Comparison of ENCODE assay signal across 27 cellular contexts in the genomic region with DNA sequence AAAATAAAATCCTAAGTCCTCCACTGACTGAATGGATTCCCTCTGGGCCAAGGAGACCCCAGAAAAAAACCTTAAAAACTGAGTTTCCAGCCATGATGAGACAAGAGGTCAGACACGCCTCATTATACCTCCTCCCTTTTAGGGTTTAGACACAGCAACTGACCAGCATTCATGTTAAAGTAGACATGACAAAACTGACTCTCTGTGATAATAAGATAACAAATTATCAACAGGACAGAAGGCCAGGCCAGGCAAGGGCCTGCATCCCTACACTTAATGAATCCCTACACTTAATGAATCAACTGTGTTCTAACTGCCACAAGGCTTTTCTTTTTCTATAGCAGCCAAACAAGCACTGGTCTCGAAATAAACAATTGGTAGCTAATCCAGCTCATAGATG.
"Had no signal": no experiment of that assay in that cellular context is flagged by ENCODE, and none has a peak within 500 bp of the region (broad histone marks: within the 10 kb centered on the region; RNA-seq: fewer than 3 reads in every experiment).

No MANE protein-coding gene starts in this region.

- H3K4me2 ChIP-seq: hepatocyte had no signal

- H2AFZ ChIP-seq: hepatocyte had no signal

- H3K27me3 ChIP-seq: colonic mucosa, gastroesophageal sphincter, hepatocyte had no signal

- H3K27ac ChIP-seq: colonic mucosa, epithelial cell of prostate, esophagus muscularis mucosa, foreskin keratinocyte, gastroesophageal sphincter, hepatocyte, lower lobe of right lung had no signal

- H3K79me2 ChIP-seq: hepatocyte had no signal

- DNase-seq: colonic mucosa; cortex of kidney; effector CD8-positive, alpha-beta T cell; effector memory CD8-positive, alpha-beta T cell; endodermal cell; foreskin keratinocyte; head of caudate nucleus; hypothalamus; immature natural killer cell; islet precursor cell; kidney; kidney glomerular epithelial cell; left colon; left ventricle myocardium superior; lower lobe of right lung; mesenchymal stem cell; mucosa of descending colon; naive B cell had no signal

- H3K4me3 Mint-ChIP-seq: dendritic cell treated with granulocyte-macrophage colony-stimulating factor and Interleukin-4, amounts not matched to agents 40 ng/mL and 50 ng/mL, for 4 days; effector memory CD8-positive, alpha-beta T cell; endodermal cell; immature natural killer cell; mesothelial cell of epicardium; naive B cell had no signal

- H3K4me1 ChIP-seq: colonic mucosa, foreskin keratinocyte, gastroesophageal sphincter, lower lobe of right lung had no signal

- H3K36me3 Mint-ChIP-seq: immature natural killer cell, mesothelial cell of epicardium, naive B cell had no signal

- FAIRE-seq: endometrium, frontal cortex, kidney had no signal

- H3K27ac Mint-ChIP-seq: dendritic cell treated with granulocyte-macrophage colony-stimulating factor and Interleukin-4, amounts not matched to agents 40 ng/mL and 50 ng/mL, for 4 days; effector memory CD8-positive, alpha-beta T cell; endodermal cell; immature natural killer cell; mesothelial cell of epicardium had no signal

- H3K9me3 ChIP-seq: colonic mucosa, gastroesophageal sphincter, lower lobe of right lung, mucosa of descending colon had no signal

- H3K4me3 ChIP-seq: colonic mucosa, esophagus muscularis mucosa, gastroesophageal sphincter, hepatocyte, lower lobe of right lung, mucosa of descending colon had no signal

- ATAC-seq: effector memory CD8-positive, alpha-beta T cell; foreskin keratinocyte; gastroesophageal sphincter; left colon; left lobe of liver; left ventricle myocardium superior; lower lobe of right lung; mucosa of descending colon had no signal

- H3K4me1 Mint-ChIP-seq: immature natural killer cell, mesothelial cell of epicardium, naive B cell had no signal

- H3K9me3 Mint-ChIP-seq: dendritic cell treated with granulocyte-macrophage colony-stimulating factor and Interleukin-4, amounts not matched to agents 40 ng/mL and 50 ng/mL, for 4 days; effector memory CD8-positive, alpha-beta T cell; immature natural killer cell had no signal

- H3K36me3 ChIP-seq: colonic mucosa, esophagus muscularis mucosa, gastroesophageal sphincter, lower lobe of right lung had no signal
